Comparison of ENCODE assay signal across 8 cellular contexts in the genomic region with DNA sequence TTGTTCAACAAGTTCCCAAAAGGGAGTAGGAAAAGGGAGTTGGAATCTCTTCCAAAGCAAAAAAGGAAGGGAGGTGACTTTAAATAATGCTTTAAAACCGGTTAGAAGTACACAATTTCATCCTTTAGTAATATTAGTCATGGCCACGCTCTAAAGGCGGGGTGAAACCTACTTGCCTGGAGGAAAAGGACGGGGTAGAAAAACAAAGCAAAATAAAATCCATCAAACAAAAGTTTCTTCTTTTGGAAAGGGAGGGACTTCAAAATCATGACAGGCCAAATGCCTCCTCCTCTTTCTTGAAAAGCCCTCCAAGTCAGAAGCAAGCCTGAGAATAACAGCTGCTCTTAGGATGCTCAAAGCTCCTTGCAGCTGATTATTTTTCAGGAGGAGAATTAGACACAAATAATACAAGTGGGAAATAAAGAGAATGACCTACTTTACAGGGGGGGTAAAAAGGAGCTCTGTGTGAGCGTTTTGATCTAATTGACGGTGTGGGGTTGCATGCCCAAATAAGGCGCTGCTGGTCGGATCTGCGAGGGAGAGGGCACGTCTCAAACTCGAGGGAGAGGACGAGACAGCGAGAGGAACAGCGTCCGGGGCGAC. TPM values are rescaled to one million over a fixed set of nuclear protein-coding genes. Genes with fewer than 3 reads are reported as not detected.
DNase-seq lines count a peak whose midpoint lies in the region; ATAC-seq and TF ChIP-seq lines count a peak whose summit lies in the region.

No MANE protein-coding gene starts in this region.

- no peak overlapping the region for H4K91ac ChIP-seq in mesenchymal stem cell (ENCODE audit: low read length)

- H3K36me3 ChIP-seq in duodenal mucosa (ENCODE audit: control insufficient read depth in 1 of 2, insufficient read depth in 2 of 2, low read length in 2 of 2) (no peaks in the 10 kb centered on the region), mesenchymal stem cell (ENCODE audit: control insufficient read depth in 1 of 2, insufficient read depth in 2 of 2, low read depth in 1 of 2, low read length in 2 of 2) (no peaks in the 10 kb centered on the region), upper lobe of left lung (no peaks in the 10 kb centered on the region), OCI-LY7 (ENCODE audit: insufficient read depth, low read length) (no peaks in the 10 kb centered on the region)

- H3K4me2 ChIP-seq in mesenchymal stem cell (ENCODE audit: low read length, poor library complexity, severe bottlenecking) (peak overlapping the region; percentile 100), OCI-LY7 (ENCODE audit: low read length) (no peak overlapping the region)

- peaks cover 39% of the 10 kb centered on the region for H3K27me3 Mint-ChIP-seq in activated T-cell treated with anti-CD3 and anti-CD28 coated beads, Interleukin-2, amount 50 U/mL, for 24 hours

- H3K23ac ChIP-seq in mesenchymal stem cell (ENCODE audit: low read length in 2 of 2) = peak overlapping the region in 1 of 2 experiments; percentile 40

- H2AFZ ChIP-seq in mesenchymal stem cell (ENCODE audit: low read depth, low read length) = peak overlapping the region; percentile 88
- no peak overlapping the region for H2AFZ ChIP-seq in OCI-LY7 (ENCODE audit: low read length)

- H3K9me3 Mint-ChIP-seq in activated T-cell treated with anti-CD3 and anti-CD28 coated beads, Interleukin-2, amount 50 U/mL, for 24 hours = no peaks in the 10 kb centered on the region

- no peak for TF ChIP-seq EP300 in upper lobe of left lung (IDR thresholded peaks at IDR 0.05)

- H3K18ac ChIP-seq in mesenchymal stem cell (ENCODE audit: low read depth in 1 of 2, low read length in 2 of 2) = peak overlapping the region; percentile 92 to 93

- CTCF ChIA-PET in OCI-LY7 (lab: Charles Lee; ENCODE audit: unreplicated experiment) = no interaction called here

- WGBS in mesenchymal stem cell = 13% methylated on average over 12 of the region's 16 CpGs
- WGBS in upper lobe of left lung, 2 donors = 30 to 32% methylated on average over 16 of the region's 16 CpGs
- WGBS in lower leg skin, 2 donors = 13 to 19% methylated on average over 16 of the region's 16 CpGs

- no peak overlapping the region for H2BK12ac ChIP-seq in mesenchymal stem cell (ENCODE audit: low read length in 2 of 2)

- H3K27ac Mint-ChIP-seq in activated T-cell treated with anti-CD3 and anti-CD28 coated beads, Interleukin-2, amount 50 U/mL, for 24 hours = peak overlapping the region; percentile 53

- TF ChIP-seq CTCF in upper lobe of left lung (IDR thresholded peaks at IDR 0.05) (no peak), lower leg skin (IDR thresholded peaks at IDR 0.05) (no peak), OCI-LY7 (conservative IDR thresholded peaks at IDR 0.05; ENCODE audit: low read length) (no peak)

- peak; percentile 15 to 56 for ATAC-seq in upper lobe of left lung (ENCODE audit: low FRiP score in 2 of 2)

- no peak overlapping the region for H2AK5ac ChIP-seq in mesenchymal stem cell (ENCODE audit: low read length, severe bottlenecking)

- no peak overlapping the region for H3K14ac ChIP-seq in mesenchymal stem cell (ENCODE audit: low read length in 2 of 2)

- peaks cover 42% of the 10 kb centered on the region for H3K4me1 Mint-ChIP-seq in activated T-cell treated with anti-CD3 and anti-CD28 coated beads, Interleukin-2, amount 50 U/mL, for 24 hours (ENCODE audit: low read depth)

- peak overlapping the region; percentile 97 for H2BK120ac ChIP-seq in mesenchymal stem cell (ENCODE audit: low read depth, low read length)

- H3K9me2 ChIP-seq in OCI-LY7 (ENCODE audit: insufficient read depth, low read length) = no peaks in the 10 kb centered on the region

- H3K79me1 ChIP-seq in mesenchymal stem cell (replicated peaks; ENCODE audit: low read length, poor library complexity, severe bottlenecking) = no peaks in the 10 kb centered on the region

- H3K4me1 ChIP-seq in duodenal mucosa (ENCODE audit: control insufficient read depth in 1 of 2, insufficient read depth in 2 of 2, low read length in 2 of 2) = peaks cover 34 to 49% of the 10 kb centered on the region in 2 donors
- peaks cover 21% of the 10 kb centered on the region for H3K4me1 ChIP-seq in mesenchymal stem cell (ENCODE audit: control insufficient read depth, insufficient read depth, low read depth, low read length)
- H3K4me1 ChIP-seq in upper lobe of left lung = peaks cover 10 to 34% (median 29%) of the 10 kb centered on the region in 4 donors
- H3K4me1 ChIP-seq in OCI-LY7 (ENCODE audit: insufficient read depth, low read length, poor library complexity, severe bottlenecking) = no peaks in the 10 kb centered on the region

- H3K27ac ChIP-seq in duodenal mucosa (ENCODE audit: low read depth, low read length) (no peak overlapping the region), mesenchymal stem cell (ENCODE audit: low read length, poor library complexity, severe bottlenecking) (no peak overlapping the region), upper lobe of left lung (peak overlapping the region; percentile 76 to 90 (median 81)), OCI-LY7 (ENCODE audit: low read depth, low read length, poor library complexity, severe bottlenecking) (no peak overlapping the region)

- peak overlapping the region; percentile 45 for H4K8ac ChIP-seq in mesenchymal stem cell (ENCODE audit: low read length)

- H3K27me3 ChIP-seq in duodenal mucosa (ENCODE audit: control insufficient read depth in 1 of 2, insufficient read depth in 2 of 2, low read length in 2 of 2) (no peaks in the 10 kb centered on the region), mesenchymal stem cell (ENCODE audit: control insufficient read depth in 1 of 2, insufficient read depth in 1 of 2, low read length in 2 of 2) (peaks cover 3 to 42% of the 10 kb centered on the region in 2 experiments), upper lobe of left lung (peaks cover 0 to 6% (median 4%) of the 10 kb centered on the region in 4 donors)

- H3K4me3 Mint-ChIP-seq in activated T-cell treated with anti-CD3 and anti-CD28 coated beads, Interleukin-2, amount 50 U/mL, for 24 hours = peak overlapping the region; percentile 77

- H4K20me1 ChIP-seq in OCI-LY7 (ENCODE audit: insufficient read depth, low read length) = no peaks in the 10 kb centered on the region

- POLR2A ChIA-PET in OCI-LY7 (lab: Charles Lee) = no interaction called here

- intact Hi-C loops in lower leg skin (cut with DNase I; ENCODE audit: low total_unique reads) (loop anchor here (10.0 kb wide), 1 partner anchor 83 kb away; no protein-coding TSS in a partner anchor), OCI-LY7 (cut with micrococcal nuclease; ENCODE audit: unreplicated experiment) (no loop called here)

- peak overlapping the region in 1 of 2 experiments; percentile 2 for H3K4ac ChIP-seq in mesenchymal stem cell (ENCODE audit: low read depth in 1 of 2, low read length in 2 of 2)

- H3K9ac ChIP-seq in duodenal mucosa (ENCODE audit: low read depth in 1 of 2, low read length in 2 of 2) (peak overlapping the region; percentile 60 to 74), mesenchymal stem cell (ENCODE audit: low read length) (peak overlapping the region; percentile 84)

- no peak overlapping the region for H2BK5ac ChIP-seq in mesenchymal stem cell (ENCODE audit: low read depth, low read length, poor library complexity, severe bottlenecking)

- H2BK15ac ChIP-seq in mesenchymal stem cell (ENCODE audit: low read depth, poor library complexity, severe bottlenecking) = peak overlapping the region; percentile 84

- DNase-seq in activated T-cell treated with anti-CD3 and anti-CD28 coated beads, Interleukin-2, amount 50 U/mL, for 24 hours = no peak
- no peak for DNase-seq in activated T-cell treated with anti-CD3 and anti-CD28 coated beads, Interleukin-2, amount 50 U/mL, for 48 hours
- DNase-seq in mesenchymal stem cell (no peak), upper lobe of left lung (peak in 1 of 2 donors; percentile 39), lower leg skin (ENCODE audit: low spot score in 2 of 2) (no peak), AG08396 (ENCODE audit: low spot score) (no peak), OCI-LY7 (ENCODE audit: low spot score) (no peak)

- TF ChIP-seq POLR2A in upper lobe of left lung (IDR thresholded peaks at IDR 0.05) = no peak
- no peak for TF ChIP-seq POLR2A in lower leg skin (IDR thresholded peaks at IDR 0.05)

- H3K36me3 Mint-ChIP-seq in activated T-cell treated with anti-CD3 and anti-CD28 coated beads, Interleukin-2, amount 50 U/mL, for 24 hours (ENCODE audit: low read depth) = no peaks in the 10 kb centered on the region

- BruUV-seq in OCI-LY7 (replicated peaks; lab: Mats Ljungman, UMichigan) = no TSS peak

- peak overlapping the region; percentile 73 to 82 for H3K4me3 ChIP-seq in duodenal mucosa (ENCODE audit: low read depth in 1 of 2, low read length in 2 of 2)
- H3K4me3 ChIP-seq in mesenchymal stem cell (ENCODE audit: insufficient read depth in 1 of 2, low read depth in 1 of 2, low read length in 2 of 2) = peak overlapping the region; percentile 60 to 81
- H3K4me3 ChIP-seq in upper lobe of left lung = peak overlapping the region in 3 of 4 donors; percentile 64 to 69 (median 64)
- no peak overlapping the region for H3K4me3 ChIP-seq in lower leg skin (ENCODE audit: low read depth, poor library complexity, severe bottlenecking)
- no peak overlapping the region for H3K4me3 ChIP-seq in OCI-LY7 (ENCODE audit: low read depth, low read length, poor library complexity, severe bottlenecking)

- no peaks in the 10 kb centered on the region for H3K9me3 ChIP-seq in duodenal mucosa (ENCODE audit: control insufficient read depth in 1 of 2, low read length in 2 of 2)
- no peaks in the 10 kb centered on the region for H3K9me3 ChIP-seq in mesenchymal stem cell (ENCODE audit: control insufficient read depth, low read length)
- no peaks in the 10 kb centered on the region for H3K9me3 ChIP-seq in upper lobe of left lung
- H3K9me3 ChIP-seq in OCI-LY7 (ENCODE audit: low read length) = no peaks in the 10 kb centered on the region

- no peaks in the 10 kb centered on the region for H3K79me2 ChIP-seq in OCI-LY7 (ENCODE audit: insufficient read depth, low read depth, low read length)

RNA-seq across cellular contexts. Expression of gene NPAS2, which starts 1.8 kb away (rescaled TPM):
- 21.4 TPM for polyA plus RNA-seq in mesenchymal stem cell (2013, experiment 1 of 2)
- 22.4 TPM for polyA plus RNA-seq in mesenchymal stem cell (2013, experiment 2 of 2)
- 10 to 100 TPM; 13.8 to 52.5 (median 23.0) TPM for total RNA-seq in upper lobe of left lung
- total RNA-seq in lower leg skin = 10 to 100 TPM; 58.0 to 75.5 (median 62.1) TPM
- not detected in 2 replicates for total RNA-seq in OCI-LY7 (2014; rRNA removed; shearing (Covaris generic))
- not detected in 2 replicates for total RNA-seq in OCI-LY7 (2022)

Comparison
In these comparisons a context has a peak if more than half of its experiments do, and no peak if none do; other contexts are left out.
1. H3K27ac ChIP-seq: peak in upper lobe of left lung (4 of 4); none in duodenal mucosa (single experiment), mesenchymal stem cell (single experiment) and OCI-LY7 (single experiment).
2. H3K4me3 ChIP-seq: peak in duodenal mucosa (2 of 2), mesenchymal stem cell (2 of 2) and upper lobe of left lung (3 of 4); none in lower leg skin (single experiment) and OCI-LY7 (single experiment).
3. RNA of gene NPAS2, which starts 1.8 kb away (total RNA-seq): 58.0 to 75.5 TPM in lower leg skin and 13.8 to 52.5 TPM in upper lobe of left lung; not detected in OCI-LY7; every median in the first group is over 10 times any median in the second.